In genomic region chr10:91596821-91597396, GRCh38 we compare ENCODE assay signal across 11 cellular contexts. TPM values are rescaled to one million over a fixed set of nuclear protein-coding genes. Genes with fewer than 3 reads are reported as not detected.
A peak's percentile ranks its signal among the peaks of the same experiment; 100 is the strongest.
DNase-seq lines count a peak whose midpoint lies in the region; ATAC-seq and TF ChIP-seq lines count a peak whose summit lies in the region.
"Had no signal": no experiment of that assay in that cellular context is flagged by ENCODE, and none has a peak within 500 bp of the region (broad histone marks: within the 10 kb centered on the region; RNA-seq: fewer than 3 reads in every experiment).

No MANE protein-coding gene starts in this region.

- no peak for ATAC-seq in HG02840 (IDR thresholded peaks at IDR 0.05; ENCODE audit: low FRiP score, unreplicated experiment)

- no TSS peak for BruUV-seq in A673 (replicated peaks; lab: Mats Ljungman, UMichigan)

- no peak overlapping the region for H3K4me3 Mint-ChIP-seq in chondrocyte (ENCODE audit: unreplicated experiment)
- H3K4me3 Mint-ChIP-seq in mesothelial cell of epicardium: peak overlapping the region; percentile 11
- H3K4me3 Mint-ChIP-seq: activated naive CD8-positive, alpha-beta T cell treated with anti-CD3 and anti-CD28 coated beads for 36 hours had no signal

- H3K27me3 ChIP-seq in A673 (replicated peaks; ENCODE audit: insufficient read depth, low read depth, low read length, poor library complexity) (no peaks in the 10 kb centered on the region), testis (no peaks in the 10 kb centered on the region)

- H3K36me3 ChIP-seq in A673 (ENCODE audit: insufficient read depth, low read length, poor library complexity, severe bottlenecking): no peaks in the 10 kb centered on the region
- no peaks in the 10 kb centered on the region for H3K36me3 ChIP-seq in testis (ENCODE audit: low read depth, missing control alignments)

- peaks cover 68% of the 10 kb centered on the region for H3K4me1 Mint-ChIP-seq in chondrocyte (ENCODE audit: low read depth)
- H3K4me1 Mint-ChIP-seq in mesothelial cell of epicardium: peaks cover 63% of the 10 kb centered on the region

- H3K4me1 ChIP-seq in A673 (ENCODE audit: insufficient read depth, low read length, poor library complexity, severe bottlenecking): peaks cover 26% of the 10 kb centered on the region
- peaks cover 12% of the 10 kb centered on the region for H3K4me1 ChIP-seq in testis

- no peaks in the 10 kb centered on the region for H3K9me3 Mint-ChIP-seq in chondrocyte (ENCODE audit: low read depth)
- no peaks in the 10 kb centered on the region for H3K9me3 Mint-ChIP-seq in mesothelial cell of epicardium
- H3K9me3 Mint-ChIP-seq: activated naive CD8-positive, alpha-beta T cell treated with anti-CD3 and anti-CD28 coated beads for 36 hours had no signal

- no peaks in the 10 kb centered on the region for H3K9me3 ChIP-seq in A673 (ENCODE audit: low read depth, low read length, poor library complexity, severe bottlenecking)
- no peaks in the 10 kb centered on the region for H3K9me3 ChIP-seq in testis

- peak; percentile 35 for DNase-seq in A673 (ENCODE audit: low spot score)
- DNase-seq in Kasumi-1 (lab: John Stamatoyannopoulos, UW): peak; percentile 13 to 15
- no peak for DNase-seq in chondrocyte (ENCODE audit: low spot score)
- DNase-seq in mesothelial cell of epicardium (ENCODE audit: low spot score in 2 of 2, unreplicated experiment in 2 of 2): no peak
- DNase-seq in ureter (ENCODE audit: low spot score): no peak
- no peak for DNase-seq in testis
- no peak for DNase-seq in effector CD8-positive, alpha-beta T cell (lab: John Stamatoyannopoulos, UW)
- DNase-seq: activated naive CD8-positive, alpha-beta T cell treated with anti-CD3 and anti-CD28 coated beads for 36 hours; NCI-H1436 treated with DMSO at 0.1 percent for 48 hours had no signal

- H3K27me3 Mint-ChIP-seq in chondrocyte (ENCODE audit: low read depth) (no peaks in the 10 kb centered on the region), mesothelial cell of epicardium (ENCODE audit: low read depth) (no peaks in the 10 kb centered on the region)

- intact Hi-C loops in A673 (cut with micrococcal nuclease; ENCODE audit: unreplicated experiment) (no loop called here), testis (cut with DNase I; ENCODE audit: low total_unique reads) (no loop called here)

- H3K36me3 Mint-ChIP-seq in chondrocyte (ENCODE audit: low read depth) (no peaks in the 10 kb centered on the region), mesothelial cell of epicardium (no peaks in the 10 kb centered on the region)
- H3K36me3 Mint-ChIP-seq: activated naive CD8-positive, alpha-beta T cell treated with anti-CD3 and anti-CD28 coated beads for 36 hours had no signal

- 59 to 62% methylated on average over 1 of the region's 1 CpG for WGBS in testis, 2 donors

- peak overlapping the region; percentile 11 for H3K27ac ChIP-seq in A673 (ENCODE audit: low read depth, low read length, poor library complexity, severe bottlenecking)
- peak overlapping the region in 1 of 2 donors; percentile 4 for H3K27ac ChIP-seq in testis

- H3K4me3 ChIP-seq in A673 (ENCODE audit: low read depth, low read length, poor library complexity, severe bottlenecking) (no peak overlapping the region), testis (no peak overlapping the region)

- TF ChIP-seq CTCF in A673 (conservative IDR thresholded peaks at IDR 0.05; ENCODE audit: low read depth, low read length): no peak
- no peak for TF ChIP-seq CTCF in chondrocyte (IDR thresholded peaks at IDR 0.05)
- TF ChIP-seq CTCF in mesothelial cell of epicardium (IDR thresholded peaks at IDR 0.05; ENCODE audit: unreplicated experiment): no peak
- TF ChIP-seq CTCF in testis (IDR thresholded peaks at IDR 0.05): no peak

- POLR2A ChIA-PET in A673 (lab: Charles Lee; ENCODE audit: low non-redundant PET): no interaction called here

- CTCF ChIA-PET in A673 (lab: Charles Lee): interaction anchor here (0.6 kb wide), 1 partner anchor 73 kb away, joined by 9 read pairs; no protein-coding TSS in a partner anchor

- TF ChIP-seq POLR2A in testis (IDR thresholded peaks at IDR 0.05): no peak

- H3K27ac Mint-ChIP-seq in chondrocyte (ENCODE audit: unreplicated experiment) (peak overlapping the region; percentile 98), mesothelial cell of epicardium (peak overlapping the region; percentile 92)
- H3K27ac Mint-ChIP-seq: activated naive CD8-positive, alpha-beta T cell treated with anti-CD3 and anti-CD28 coated beads for 36 hours had no signal

RNA-seq across cellular contexts. Expression of gene PPP1R3C, which starts 36.0 kb away (rescaled TPM):
- total RNA-seq in A673 (2021): 2.1 and 2.7 TPM in 2 replicates
- total RNA-seq in chondrocyte: 24.0 to 39.8 TPM (median 39.0 TPM) in 3 replicates
- 9.2 to 9.9 TPM (median 9.7 TPM) in 3 replicates for total RNA-seq in mesothelial cell of epicardium
- total RNA-seq in ureter: 113 TPM
- 1 to 10 TPM; 4.7 to 5.8 TPM for total RNA-seq in testis
- polyA plus RNA-seq in testis (ENCODE audit: insufficient read depth, low read depth, low replicate concordance): 9.7 TPM
- total RNA-seq: T-helper 2 cell treated with Interferon-gamma antibody and Interleukin-4, amounts not matched to agents 100 ng/mL and 5 ng/mL, for 36 hours had no signal

Comparison
In these comparisons a context has a peak if more than half of its experiments do, and no peak if none do; other contexts are left out.
1. DNase-seq: peak in A673 (single experiment) and Kasumi-1 (2 of 2); none in chondrocyte (single experiment), mesothelial cell of epicardium (0 of 2), ureter (single experiment), testis (single experiment) and effector CD8-positive, alpha-beta T cell (single experiment).